35 cellular contexts compared by ENCODE assay signal in the genomic region with DNA sequence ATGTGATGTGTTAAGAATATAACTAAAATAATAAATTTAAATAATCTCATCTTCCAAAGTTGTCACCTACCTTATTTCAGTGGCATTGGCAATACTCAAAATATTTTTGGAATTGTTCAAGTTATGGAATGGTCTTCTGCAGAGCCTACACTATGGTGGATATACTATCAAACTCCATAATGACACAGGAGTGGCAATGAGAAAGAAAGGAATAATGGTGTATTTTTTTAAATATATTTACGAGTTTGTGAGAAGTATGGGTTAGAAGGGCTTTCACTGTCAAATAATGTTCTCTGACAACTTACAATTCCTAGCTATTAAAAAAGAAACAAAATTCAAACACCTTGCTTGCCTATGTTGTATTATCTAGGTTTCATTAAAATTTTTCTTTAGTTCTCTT.
"Had no signal": no experiment of that assay in that cellular context is flagged by ENCODE, and none has a peak within 500 bp of the region (broad histone marks: within the 10 kb centered on the region; RNA-seq: fewer than 3 reads in every experiment).

No MANE protein-coding gene starts in this region.

- H3K9me3 ChIP-seq: MG63 had no signal

- H3K4me3 ChIP-seq: MG63 had no signal

- DNase-seq: Kasumi-1, MG63, MM.1S, MV-4-11, NCI-H1048, NCI-H1092, NCI-H1092 treated with DMSO at 0.1 percent for 48 hours, NCI-H1105, NCI-H1105 treated with DMSO at 0.1 percent for 48 hours, NCI-H1417, NCI-H1417 treated with DMSO at 0.1 percent for 48 hours, NCI-H1436, NCI-H1436 treated with DMSO at 0.1 percent for 48 hours, NCI-H146, NCI-H1694, NCI-H1694 treated with DMSO at 0.1 percent for 48 hours, NCI-H187, NCI-H187 treated with DMSO at 0.1 percent for 48 hours, NCI-H1930, NCI-H2029, NCI-H2029 treated with DMSO at 0.1 percent for 48 hours, NCI-H2081, NCI-H2081 treated with DMSO at 0.1 percent for 48 hours, NCI-H2107, NCI-H2171, NCI-H2171 treated with DMSO at 0.1 percent for 48 hours, NCI-H2227 treated with DMSO at 0.1 percent for 48 hours, NCI-H226, NCI-H345, NCI-H446, NCI-H446 treated with DMSO at 0.1 percent for 48 hours, NCI-H510A, NCI-H510A treated with DMSO at 0.1 percent for 48 hours, NCI-H524 treated with DMSO at 0.1 percent for 48 hours, NCI-H526 had no signal

- H3K27me3 ChIP-seq: MG63 had no signal
